ENCODE assay signal across 8 cellular contexts in genomic region chr13:76991432-76991795, GRCh38. TPM values are rescaled to one million over a fixed set of nuclear protein-coding genes. Genes with fewer than 3 reads are reported as not detected.
DNase-seq lines count a peak whose midpoint lies in the region; ATAC-seq and TF ChIP-seq lines count a peak whose summit lies in the region.

No MANE protein-coding gene starts in this region.

- no peak overlapping the region for H2BK120ac ChIP-seq in neuronal stem cell (ENCODE audit: low read depth, low read length)

- H3K27ac ChIP-seq in ACC112 (ENCODE audit: low read depth, low read length) (peak overlapping the region; percentile 35; the same call in 1 of the 2 replicates), neuronal stem cell (replicated peaks; ENCODE audit: low read length) (no peak overlapping the region), tibial artery (peak overlapping the region; percentile 94 to 99)

- no peaks in the 10 kb centered on the region for H3K9me3 ChIP-seq in endocrine pancreas (ENCODE audit: control insufficient read depth, low read length)
- H3K9me3 ChIP-seq in neuronal stem cell (replicated peaks in 1 of 2; ENCODE audit: control insufficient read depth in 2 of 2, insufficient read depth in 1 of 2, low read depth in 1 of 2, low read length in 2 of 2) = no peaks in the 10 kb centered on the region
- H3K9me3 ChIP-seq in tibial artery = no peaks in the 10 kb centered on the region

- no peak for TF ChIP-seq CTCF in tibial artery (IDR thresholded peaks at IDR 0.05)

- peak overlapping the region; percentile 6 for H4K8ac ChIP-seq in neuronal stem cell (ENCODE audit: low read depth, low read length)

- H2AFZ ChIP-seq in ACC112 (ENCODE audit: low read length, unreplicated experiment) (peak overlapping the region; percentile 90), neuronal stem cell (ENCODE audit: low read length) (peak overlapping the region; percentile 98)

- H2BK12ac ChIP-seq in neuronal stem cell (ENCODE audit: low read length) = no peak overlapping the region

- H2BK15ac ChIP-seq in neuronal stem cell (ENCODE audit: low read length) = no peak overlapping the region

- peak; percentile 60 for ATAC-seq in GM19351 (IDR thresholded peaks at IDR 0.05; ENCODE audit: unreplicated experiment)
- ATAC-seq in HG03469 (IDR thresholded peaks at IDR 0.05; ENCODE audit: unreplicated experiment) = peak; percentile 32

- H3K9ac ChIP-seq in endocrine pancreas (ENCODE audit: control insufficient read depth, insufficient read depth, low read length) = peak overlapping the region; percentile 1
- H3K9ac ChIP-seq in neuronal stem cell (ENCODE audit: low read depth, low read length, poor library complexity) = no peak overlapping the region

- H3K4me1 ChIP-seq in ACC112 (ENCODE audit: control insufficient read depth, insufficient read depth, low read length, unreplicated experiment) = peaks cover 26% of the 10 kb centered on the region
- H3K4me1 ChIP-seq in endocrine pancreas (ENCODE audit: control insufficient read depth, insufficient read depth, low read length) = no peaks in the 10 kb centered on the region
- peaks cover 3 to 5% of the 10 kb centered on the region in 2 donors for H3K4me1 ChIP-seq in neuronal stem cell (ENCODE audit: control insufficient read depth in 2 of 2, insufficient read depth in 1 of 2, low read depth in 1 of 2, low read length in 2 of 2)
- peaks cover 0 to 24% (median 15%) of the 10 kb centered on the region in 4 donors for H3K4me1 ChIP-seq in tibial artery

- peak overlapping the region; percentile 84 for H3K4me3 ChIP-seq in ACC112 (ENCODE audit: low read depth, low read length)
- peak overlapping the region; percentile 14 for H3K4me3 ChIP-seq in endocrine pancreas (ENCODE audit: control insufficient read depth, insufficient read depth, low read length)
- peak overlapping the region; percentile 82 to 85 for H3K4me3 ChIP-seq in neuronal stem cell (ENCODE audit: low read length in 2 of 2)
- peak overlapping the region; percentile 76 to 91 for H3K4me3 ChIP-seq in tibial artery

- H3K79me2 ChIP-seq in ACC112 (ENCODE audit: control insufficient read depth, insufficient read depth, low read length, unreplicated experiment) = peaks cover 25% of the 10 kb centered on the region

- intact Hi-C loops in tibial artery (cut with DNase I; ENCODE audit: low total_unique reads) = no loop called here

- H3K36me3 ChIP-seq in ACC112 (ENCODE audit: insufficient read depth, low read length) (peaks cover 5% of the 10 kb centered on the region), endocrine pancreas (ENCODE audit: control insufficient read depth, insufficient read depth, low read length) (no peaks in the 10 kb centered on the region), neuronal stem cell (replicated peaks in 1 of 2; ENCODE audit: control insufficient read depth in 2 of 2, insufficient read depth in 2 of 2, low read length in 2 of 2) (peaks cover 4 to 12% of the 10 kb centered on the region in 2 donors), tibial artery (peaks cover 0 to 10% (median 3%) of the 10 kb centered on the region in 3 donors)

- H3K18ac ChIP-seq in neuronal stem cell (ENCODE audit: low read length) = no peak overlapping the region

- H3K4me2 ChIP-seq in neuronal stem cell (ENCODE audit: insufficient read depth, low read length, poor library complexity, severe bottlenecking) = peak overlapping the region; percentile 58

- WGBS in neuronal stem cell (ENCODE audit: extremely low coverage in 2 of 2, insufficient read length in 2 of 2, insufficient replicate concordance in 1 of 2), 2 donors = no CpG with 5 or more reads among the region's 15 CpGs

- H3K27me3 ChIP-seq in ACC112 (ENCODE audit: insufficient read depth, low read length) (no peaks in the 10 kb centered on the region; the same call in 1 of the 2 replicates), endocrine pancreas (ENCODE audit: control insufficient read depth, insufficient read depth, low read length) (no peaks in the 10 kb centered on the region), neuronal stem cell (ENCODE audit: control insufficient read depth in 3 of 3, insufficient read depth in 3 of 3, low read depth in 1 of 3, low read length in 3 of 3) (no peaks in the 10 kb centered on the region), tibial artery (no peaks in the 10 kb centered on the region)

- H2AK5ac ChIP-seq in neuronal stem cell (ENCODE audit: low read depth, low read length) = no peak overlapping the region

- no peak overlapping the region for H2BK5ac ChIP-seq in neuronal stem cell (ENCODE audit: low read length)

- peak; percentile 51 to 58 for DNase-seq in activated CD4-positive, alpha-beta T cell treated with anti-CD3 and anti-CD28 coated beads, Interleukin-2, amount 50 U/mL, for 4 hours
- DNase-seq in neuronal stem cell (ENCODE audit: low spot score) = peak; percentile 4
- no peak for DNase-seq in tibial artery
- DNase-seq in HuH-7.5 (ENCODE audit: low spot score) = no peak

- no peak overlapping the region for H3K23ac ChIP-seq in neuronal stem cell (ENCODE audit: low read depth, low read length, poor library complexity)

- H3K79me1 ChIP-seq in neuronal stem cell (ENCODE audit: low read depth, low read length) = no peaks in the 10 kb centered on the region

- H3K14ac ChIP-seq in neuronal stem cell (ENCODE audit: low read length) = no peak overlapping the region

- H4K91ac ChIP-seq in neuronal stem cell (ENCODE audit: low read depth, low read length, poor library complexity) = no peak overlapping the region

- no peak overlapping the region for H3K4ac ChIP-seq in neuronal stem cell (ENCODE audit: low read length)

RNA-seq across cellular contexts. Expression of gene CLN5, which starts 0.5 kb away (rescaled TPM):
- polyA plus RNA-seq in neuronal stem cell (2013, experiment 1 of 2) = 10.4 TPM
- 10.2 TPM for polyA plus RNA-seq in neuronal stem cell (2013, experiment 2 of 2)

RNA-seq across cellular contexts. Expression of gene FBXL3, which starts 35.5 kb away (rescaled TPM):
- polyA plus RNA-seq in neuronal stem cell (2013, experiment 1 of 2) = 9.7 TPM
- polyA plus RNA-seq in neuronal stem cell (2013, experiment 2 of 2) = 9.9 TPM

RNA-seq across cellular contexts. Expression of gene ACOD1, which starts 43.1 kb away (rescaled TPM):
- not detected for polyA plus RNA-seq in neuronal stem cell (2013, experiment 1 of 2)
- polyA plus RNA-seq in neuronal stem cell (2013, experiment 2 of 2) = not detected

Comparison
In these comparisons a context has a peak if more than half of its experiments do, and no peak if none do; other contexts are left out.
1. H3K4me3 ChIP-seq: peak in every context shown above with its lines; median percentile 84 in ACC112; 84 in neuronal stem cell; 84 in tibial artery; 14 in endocrine pancreas.
2. DNase-seq: peak in activated CD4-positive, alpha-beta T cell treated with anti-CD3 and anti-CD28 coated beads, Interleukin-2, amount 50 U/mL, for 4 hours (2 of 2) and neuronal stem cell (single experiment); none in tibial artery (0 of 2) and HuH-7.5 (single experiment).